Comparison of ENCODE assay signal across 10 cellular contexts in the genomic region with DNA sequence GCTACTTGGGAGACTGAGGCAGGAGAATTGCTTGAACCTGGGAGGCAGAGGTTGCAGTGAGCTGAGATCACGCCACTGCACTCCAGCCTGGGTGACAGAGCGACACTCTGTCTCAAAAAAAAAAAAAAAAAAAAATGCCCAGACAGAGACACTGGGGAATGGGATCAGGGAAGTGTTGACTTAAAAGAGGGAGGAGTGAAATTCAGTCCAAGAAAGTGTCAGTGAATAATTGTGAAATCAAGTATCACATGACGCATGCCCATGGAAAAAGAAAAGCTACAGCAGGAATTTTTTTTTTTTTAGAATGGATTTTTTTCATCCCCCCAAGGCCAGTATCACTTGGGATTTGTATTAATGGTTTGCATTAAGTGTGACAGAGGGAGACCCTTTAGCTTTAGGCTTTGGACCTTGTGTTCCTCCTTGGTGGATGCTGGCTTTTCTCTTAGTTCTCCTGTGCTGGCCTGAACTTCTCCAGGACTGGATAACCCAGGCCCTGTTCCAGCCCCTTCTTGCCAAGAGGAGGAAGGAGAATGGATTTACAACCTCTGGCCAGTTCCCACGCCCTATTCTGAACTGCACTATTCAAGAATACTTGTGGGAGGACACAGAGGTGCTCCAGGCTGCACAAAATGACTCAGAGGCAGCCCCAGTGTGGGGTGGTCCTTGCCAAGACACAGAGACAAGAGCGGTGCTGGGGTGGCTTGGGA. TPM values are rescaled to one million over a fixed set of nuclear protein-coding genes. Genes with fewer than 3 reads are reported as not detected.
A peak's percentile ranks its signal among the peaks of the same experiment; 100 is the strongest.
DNase-seq lines count a peak whose midpoint lies in the region; ATAC-seq and TF ChIP-seq lines count a peak whose summit lies in the region.
"Had no signal": no experiment of that assay in that cellular context is flagged by ENCODE, and none has a peak within 500 bp of the region (broad histone marks: within the 10 kb centered on the region; RNA-seq: fewer than 3 reads in every experiment).

No MANE protein-coding gene starts in this region.

- H3K4me3 ChIP-seq in cardiac fibroblast (replicated peaks in 1 of 2; ENCODE audit: low read depth in 2 of 2, low read length in 2 of 2): no peak overlapping the region
- no peak overlapping the region for H3K4me3 ChIP-seq in skin epidermis
- H3K4me3 ChIP-seq: dorsolateral prefrontal cortex had no signal

- CTCF ChIA-PET in activated CD4-positive, alpha-beta T cell treated with anti-CD3 and anti-CD28 coated beads, Interleukin-2, amount 10 ng/mL, durations not matched to agents 7 days and 5 days (lab: Charles Lee): interaction anchor here (0.6 to 1.1 kb wide), 5 partner anchors 9 to 897 kb away, joined by 3 to 6 read pairs (median 3); no protein-coding TSS in a partner anchor

- peak overlapping the region; percentile 1 for H3K27ac ChIP-seq in layer of hippocampus (ENCODE audit: low read depth, low read length)
- H3K27ac ChIP-seq in skin epidermis: peak overlapping the region in 16 of 21 experiments; percentile 26 to 77 (median 52)

- no peak for TF ChIP-seq CTCF in cardiac fibroblast (IDR thresholded peaks at IDR 0.05; ENCODE audit: low read depth, low read length)

- POLR2A ChIA-PET in activated CD4-positive, alpha-beta T cell treated with anti-CD3 and anti-CD28 coated beads, Interleukin-2, amount 10 ng/mL, durations not matched to agents 7 days and 5 days (lab: Charles Lee): no interaction called here

- no peaks in the 10 kb centered on the region for H3K27me3 ChIP-seq in layer of hippocampus (ENCODE audit: control insufficient read depth, insufficient read depth, low read length)
- H3K27me3 ChIP-seq: dorsolateral prefrontal cortex had no signal

- DNase-seq in HCEC 1CT (peak; percentile 62), cardiac fibroblast (ENCODE audit: low read depth in 2 of 2) (peak; percentile 78 to 96), SW480 (ENCODE audit: low spot score) (no peak), HK-2 (ENCODE audit: unreplicated experiment) (no peak)
- DNase-seq in stimulated activated naive B cell treated with anti-CD40 and anti-IgM and Interleukin-4, amounts not matched to agents 10 μg/mL and 1 μg/mL and 100 μg/mL, for 72 hours: no peak
- no peak for DNase-seq in activated CD4-positive, alpha-beta T cell treated with anti-CD3 and anti-CD28 coated beads, Interleukin-2, amount 10 ng/mL, durations not matched to agents 7 days and 5 days
- DNase-seq: NCI-H1694 treated with DMSO at 0.1 percent for 48 hours had no signal

- H3K36me3 Mint-ChIP-seq in stimulated activated naive B cell treated with anti-CD40 and anti-IgM and Interleukin-4, amounts not matched to agents 10 μg/mL and 1 μg/mL and 100 μg/mL, for 72 hours: no peaks in the 10 kb centered on the region
- no peaks in the 10 kb centered on the region for H3K36me3 Mint-ChIP-seq in activated CD4-positive, alpha-beta T cell treated with anti-CD3 and anti-CD28 coated beads, Interleukin-2, amount 10 ng/mL, durations not matched to agents 7 days and 5 days (ENCODE audit: low read depth)

- no peak overlapping the region for H3K27ac Mint-ChIP-seq in stimulated activated naive B cell treated with anti-CD40 and anti-IgM and Interleukin-4, amounts not matched to agents 10 μg/mL and 1 μg/mL and 100 μg/mL, for 72 hours
- no peak overlapping the region for H3K27ac Mint-ChIP-seq in activated CD4-positive, alpha-beta T cell treated with anti-CD3 and anti-CD28 coated beads, Interleukin-2, amount 10 ng/mL, durations not matched to agents 7 days and 5 days

- H3K4me1 Mint-ChIP-seq in stimulated activated naive B cell treated with anti-CD40 and anti-IgM and Interleukin-4, amounts not matched to agents 10 μg/mL and 1 μg/mL and 100 μg/mL, for 72 hours: peaks cover 4 to 8% of the 10 kb centered on the region in 2 donors
- peaks cover 6% of the 10 kb centered on the region for H3K4me1 Mint-ChIP-seq in activated CD4-positive, alpha-beta T cell treated with anti-CD3 and anti-CD28 coated beads, Interleukin-2, amount 10 ng/mL, durations not matched to agents 7 days and 5 days

- no peak for ATAC-seq in stimulated activated naive B cell treated with anti-CD40 and anti-IgM and Interleukin-4, amounts not matched to agents 10 μg/mL and 1 μg/mL and 100 μg/mL, for 72 hours (replicated peaks)

- no peaks in the 10 kb centered on the region for H3K9me3 Mint-ChIP-seq in stimulated activated naive B cell treated with anti-CD40 and anti-IgM and Interleukin-4, amounts not matched to agents 10 μg/mL and 1 μg/mL and 100 μg/mL, for 72 hours
- H3K9me3 Mint-ChIP-seq in activated CD4-positive, alpha-beta T cell treated with anti-CD3 and anti-CD28 coated beads, Interleukin-2, amount 10 ng/mL, durations not matched to agents 7 days and 5 days: no peaks in the 10 kb centered on the region

- no peak overlapping the region for H3K4me3 Mint-ChIP-seq in stimulated activated naive B cell treated with anti-CD40 and anti-IgM and Interleukin-4, amounts not matched to agents 10 μg/mL and 1 μg/mL and 100 μg/mL, for 72 hours
- H3K4me3 Mint-ChIP-seq in activated CD4-positive, alpha-beta T cell treated with anti-CD3 and anti-CD28 coated beads, Interleukin-2, amount 10 ng/mL, durations not matched to agents 7 days and 5 days: no peak overlapping the region

- peaks cover 0 to 6% of the 10 kb centered on the region in 2 donors for H3K27me3 Mint-ChIP-seq in stimulated activated naive B cell treated with anti-CD40 and anti-IgM and Interleukin-4, amounts not matched to agents 10 μg/mL and 1 μg/mL and 100 μg/mL, for 72 hours
- peaks cover 21% of the 10 kb centered on the region for H3K27me3 Mint-ChIP-seq in activated CD4-positive, alpha-beta T cell treated with anti-CD3 and anti-CD28 coated beads, Interleukin-2, amount 10 ng/mL, durations not matched to agents 7 days and 5 days

RNA-seq across cellular contexts. Expression of gene ZNF774, which starts 36.7 kb away (rescaled TPM):
- 1 to 10 TPM; 1.1 to 2.1 TPM for total RNA-seq in activated CD4-positive, alpha-beta T cell treated with anti-CD3 and anti-CD28 coated beads, Interleukin-2, amount 10 ng/mL, durations not matched to agents 7 days and 5 days

RNA-seq across cellular contexts. Expression of gene NGRN, which starts 50.0 kb away (rescaled TPM):
- 10 to 100 TPM; 28.5 to 30.0 TPM for total RNA-seq in activated CD4-positive, alpha-beta T cell treated with anti-CD3 and anti-CD28 coated beads, Interleukin-2, amount 10 ng/mL, durations not matched to agents 7 days and 5 days

Comparison
In these comparisons a context has a peak if more than half of its experiments do, and no peak if none do; other contexts are left out.
1. DNase-seq: peak in HCEC 1CT (single experiment) and cardiac fibroblast (2 of 2); none in stimulated activated naive B cell treated with anti-CD40 and anti-IgM and Interleukin-4, amounts not matched to agents 10 μg/mL and 1 μg/mL and 100 μg/mL, for 72 hours (single experiment), SW480 (single experiment), activated CD4-positive, alpha-beta T cell treated with anti-CD3 and anti-CD28 coated beads, Interleukin-2, amount 10 ng/mL, durations not matched to agents 7 days and 5 days (single experiment) and HK-2 (single experiment).